ENCODE assay signal across 23 cellular contexts in genomic region chr6:169932491-169932890, GRCh38.
A peak's percentile ranks its signal among the peaks of the same experiment; 100 is the strongest.
DNase-seq lines count a peak whose midpoint lies in the region; ATAC-seq, FAIRE-seq and TF ChIP-seq lines count a peak whose summit lies in the region.
"Had no signal": no experiment of that assay in that cellular context is flagged by ENCODE, and none has a peak within 500 bp of the region (broad histone marks: within the 10 kb centered on the region; RNA-seq: fewer than 3 reads in every experiment).

No MANE protein-coding gene starts in this region.

- H3K18ac ChIP-seq in H1 (ENCODE audit: extremely low read depth, low read length), result no peak overlapping the region

- H3K56ac ChIP-seq in H1 (replicated peaks; ENCODE audit: insufficient read length, low read depth, low read length), result no peak overlapping the region

- H3K36me3 ChIP-seq in H1 (ENCODE audit: control insufficient read depth in 2 of 4, insufficient read depth in 4 of 4, low read length in 3 of 4) (no peaks in the 10 kb centered on the region), body of pancreas (replicated peaks in 1 of 2; ENCODE audit: insufficient read depth in 1 of 2, low read depth in 2 of 2) (no peaks in the 10 kb centered on the region)
- H3K36me3 ChIP-seq: sigmoid colon, thyroid gland had no signal

- no peak overlapping the region for H4K91ac ChIP-seq in H1 (replicated peaks; ENCODE audit: insufficient read length, low read length)

- DNase-seq in Daoy (ENCODE audit: low read depth) (peak; percentile 49), NCI-H510A (lab: John Stamatoyannopoulos, UW) (peak; percentile 44), H1 (ENCODE audit: low read depth in 1 of 2, low spot score in 2 of 2) (no peak), renal cortical epithelial cell (ENCODE audit: low read depth) (peak; percentile 18), body of pancreas (no peak), NCI-H2196 treated with DMSO at 0.1 percent for 48 hours (lab: John Stamatoyannopoulos, UW; ENCODE audit: unreplicated experiment) (no peak), NCI-H2081 (lab: John Stamatoyannopoulos, UW) (no peak)
- DNase-seq: activated CD4-positive, alpha-beta memory T cell treated with anti-CD3 and anti-CD28 coated beads for 36 hours; cerebellar nuclear complex; erythroblast; foreskin keratinocyte; GDM1; GOT3; Karpas-422; MV-4-11; natural killer cell; OCI-M1; sigmoid colon; stimulated activated naive CD8-positive, alpha-beta T cell treated with anti-CD3 and anti-CD28 coated beads, Interleukin-15, Interleukin-2, amounts not matched to agents 100 U/mL and 50 U/mL, for 24 hours; thyroid gland had no signal

- peaks cover 0 to 14% (median 8%) of the 10 kb centered on the region in 4 experiments; a peak in 6 of 7 replicates for H3K4me1 ChIP-seq in H1 (replicated peaks in 1 of 4; ENCODE audit: control insufficient read depth in 3 of 4, insufficient read depth in 4 of 4, low read length in 3 of 4)
- H3K4me1 ChIP-seq in body of pancreas, result peaks cover 24% of the 10 kb centered on the region
- H3K4me1 ChIP-seq: foreskin keratinocyte, sigmoid colon, thyroid gland had no signal

- no peaks in the 10 kb centered on the region for H4K20me1 ChIP-seq in H1 (replicated peaks in 1 of 2; ENCODE audit: control insufficient read depth in 1 of 2, insufficient read depth in 2 of 2, low read length in 2 of 2)

- H3K9me3 ChIP-seq in H1 (ENCODE audit: insufficient read depth in 2 of 2, low read depth in 1 of 2, low read length in 1 of 2) (no peaks in the 10 kb centered on the region), body of pancreas (no peaks in the 10 kb centered on the region)
- H3K9me3 ChIP-seq: sigmoid colon, thyroid gland had no signal

- intact Hi-C loops in body of pancreas (cut with DNase I), result no loop called here

- H3K23ac ChIP-seq in H1 (ENCODE audit: insufficient read length), result no peak overlapping the region

- no peaks in the 10 kb centered on the region for H3K79me2 ChIP-seq in H1 (ENCODE audit: control insufficient read depth in 1 of 2, insufficient read depth in 2 of 2, low read length in 2 of 2)
- H3K79me2 ChIP-seq: hepatocyte had no signal

- H4K5ac ChIP-seq in H1 (ENCODE audit: insufficient read length, low read depth, low read length), result no peak overlapping the region

- H2BK15ac ChIP-seq in H1 (ENCODE audit: low read length), result no peak overlapping the region

- WGBS in H1 (ENCODE audit: extremely low coverage in 1 of 2, insufficient coverage in 1 of 2, insufficient read length in 1 of 2, insufficient replicate concordance in 2 of 2, low coverage in 1 of 2, low lambda C conversion rate in 2 of 2, missing lambda C conversion rate in 1 of 2), 2 experiments, result 91% methylated on average over 22 of the region's 22 CpGs; no CpG with 5 or more reads in 1 of the 2 experiments
- 76 to 87% methylated on average over 21 to 22 of the region's 22 CpGs for WGBS in body of pancreas, 2 donors

- no peaks in the 10 kb centered on the region for H3K79me1 ChIP-seq in H1 (ENCODE audit: low read depth, low read length)

- POLR2A ChIA-PET in H1 (lab: Charles Lee; ENCODE audit: partially characterized antibody), result no interaction called here

- H2BK12ac ChIP-seq in H1 (ENCODE audit: low read depth, low read length), result no peak overlapping the region

- H3K27me3 ChIP-seq in H1 (replicated peaks in 1 of 4; ENCODE audit: control insufficient read depth in 3 of 4, extremely low read depth in 1 of 4, insufficient read depth in 3 of 4, low read length in 3 of 4) (peaks cover 0 to 22% (median 6%) of the 10 kb centered on the region in 4 experiments; a peak in 6 of 7 replicates), body of pancreas (no peaks in the 10 kb centered on the region)
- H3K27me3 ChIP-seq: hepatocyte, sigmoid colon, thyroid gland had no signal

- H4K8ac ChIP-seq in H1 (ENCODE audit: extremely low read depth, insufficient read depth, low read length), result no peak overlapping the region

- no peak overlapping the region for H3K14ac ChIP-seq in H1 (ENCODE audit: insufficient read length)

- no peaks in the 10 kb centered on the region; the same call in 1 of the 2 replicates for H3K23me2 ChIP-seq in H1 (ENCODE audit: low read depth, low read length)

- no peak for TF ChIP-seq CTCF in H1 (IDR thresholded peaks at IDR 0.05; ENCODE audit: control extremely low read depth in 1 of 3, insufficient read depth in 1 of 3, low read depth in 1 of 3, low read length in 3 of 3)
- TF ChIP-seq CTCF in body of pancreas (IDR thresholded peaks at IDR 0.05), result no peak

- H2BK20ac ChIP-seq in H1 (ENCODE audit: low read length), result no peak overlapping the region

- CTCF ChIA-PET in H1 (lab: Charles Lee; ENCODE audit: partially characterized antibody), result interaction anchor here (0.6 to 2.5 kb wide), 5 partner anchors 53 to 183 kb away, joined by 3 to 14 read pairs (median 3); no protein-coding TSS in a partner anchor

- no peak for ATAC-seq in body of pancreas
- ATAC-seq: activated CD4-positive, CD25-positive, alpha-beta regulatory T cell treated with anti-CD3 and anti-CD28 coated beads, Interleukin-2, amount 50 U/mL, for 24 hours; foreskin keratinocyte; natural killer cell; stimulated activated naive CD8-positive, alpha-beta T cell treated with anti-CD3 and anti-CD28 coated beads, Interleukin-15, Interleukin-2, amounts not matched to agents 100 U/mL and 50 U/mL, for 24 hours had no signal

- no peak overlapping the region for H3K4me2 ChIP-seq in H1 (ENCODE audit: insufficient read depth in 1 of 2, low read depth in 2 of 2, low read length in 2 of 2)
- H3K4me2 ChIP-seq: hepatocyte had no signal

- no peak for FAIRE-seq in H1 (lab: Jason Lieb, UNC)
- FAIRE-seq: astrocyte had no signal

- H2AK5ac ChIP-seq in H1 (ENCODE audit: low read depth, low read length), result no peak overlapping the region

- H3K4ac ChIP-seq in H1 (replicated peaks; ENCODE audit: insufficient read length, low read depth, low read length), result no peak overlapping the region

- H3K27ac ChIP-seq in H1 (ENCODE audit: low read depth, low read length) (no peak overlapping the region), body of pancreas (no peak overlapping the region)
- H3K27ac ChIP-seq: foreskin keratinocyte, hepatocyte, sigmoid colon, thyroid gland had no signal

- no peak overlapping the region for H3K9ac ChIP-seq in H1 (replicated peaks in 1 of 4; ENCODE audit: extremely low read depth in 1 of 4, low read depth in 3 of 4, low read length in 3 of 4)

- no peak for TF ChIP-seq EP300 in H1 (IDR thresholded peaks at IDR 0.05; ENCODE audit: borderline replicate concordance in 1 of 2, low read depth in 2 of 2, low read length in 2 of 2)

- no peak overlapping the region for H3K4me3 ChIP-seq in H1 (ENCODE audit: extremely low read depth in 1 of 4, insufficient read depth in 2 of 4, low read depth in 3 of 4, low read length in 4 of 4)
- no peak overlapping the region for H3K4me3 ChIP-seq in body of pancreas
- H3K4me3 ChIP-seq: hepatocyte, sigmoid colon, thyroid gland had no signal

- TF ChIP-seq RAD21 in H1 (IDR thresholded peaks at IDR 0.05 in 1 of 2, conservative IDR thresholded peaks at IDR 0.05 in 1 of 2; ENCODE audit: low read depth in 2 of 2, low read length in 2 of 2), result no peak

- no peak overlapping the region for H2AFZ ChIP-seq in H1 (ENCODE audit: low read length)
- H2AFZ ChIP-seq: hepatocyte had no signal

- H2BK5ac ChIP-seq in H1 (ENCODE audit: low read depth, low read length), result no peak overlapping the region

- no peak for TF ChIP-seq POLR2A in H1 (IDR thresholded peaks at IDR 0.05; ENCODE audit: control extremely low read depth in 1 of 2, low read depth in 2 of 2, low read length in 2 of 2)
- TF ChIP-seq POLR2A in body of pancreas (IDR thresholded peaks at IDR 0.05), result no peak

- H2BK120ac ChIP-seq in H1 (replicated peaks; ENCODE audit: low read depth, low read length), result no peak overlapping the region

TF ChIP-seq in H1, 55 proteins besides CTCF, POLR2A, EP300 and RAD21:
- peak; percentile 65 for TF ChIP-seq E2F6 (IDR thresholded peaks at IDR 0.05)
- no peak for TF ChIP-seq HDAC2 (IDR thresholded peaks at IDR 0.05; ENCODE audit: borderline replicate concordance in 1 of 2, low read depth in 2 of 2, low read length in 2 of 2)
- no peak for TF ChIP-seq TAF7 (optimal IDR thresholded peaks at IDR 0.05; ENCODE audit: borderline replicate concordance, low read depth, low read length)
- TF ChIP-seq RXRA (IDR thresholded peaks at IDR 0.05; ENCODE audit: insufficient read depth, low read depth, low read length), result no peak
- TF ChIP-seq, protein P1, sequence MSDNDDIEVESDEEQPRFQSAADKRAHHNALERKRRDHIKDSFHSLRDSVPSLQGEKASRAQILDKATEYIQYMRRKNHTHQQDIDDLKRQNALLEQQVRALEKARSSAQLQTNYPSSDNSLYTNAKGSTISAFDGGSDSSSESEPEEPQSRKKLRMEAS (IDR thresholded peaks at IDR 0.05), result no peak
- no peak for TF ChIP-seq NANOG (IDR thresholded peaks at IDR 0.05; ENCODE audit: insufficient read depth, low read depth, low read length, poor library complexity, severe bottlenecking)
- no peak for TF ChIP-seq CBX8 (IDR thresholded peaks at IDR 0.05; ENCODE audit: borderline replicate concordance, low read depth, low read length)
- no peak for TF ChIP-seq ZNF274 (IDR thresholded peaks at IDR 0.05; ENCODE audit: borderline replicate concordance, extremely low read depth, low read length)

Comparison
In these comparisons a context has a peak if more than half of its experiments do, and no peak if none do; other contexts are left out.
1. DNase-seq: peak in Daoy (single experiment), NCI-H510A (single experiment) and renal cortical epithelial cell (single experiment); none in H1 (0 of 2), body of pancreas (0 of 4), NCI-H2196 treated with DMSO at 0.1 percent for 48 hours (single experiment) and NCI-H2081 (0 of 2).